Comparison of ENCODE assay signal across 1 cellular context in the genomic region with DNA sequence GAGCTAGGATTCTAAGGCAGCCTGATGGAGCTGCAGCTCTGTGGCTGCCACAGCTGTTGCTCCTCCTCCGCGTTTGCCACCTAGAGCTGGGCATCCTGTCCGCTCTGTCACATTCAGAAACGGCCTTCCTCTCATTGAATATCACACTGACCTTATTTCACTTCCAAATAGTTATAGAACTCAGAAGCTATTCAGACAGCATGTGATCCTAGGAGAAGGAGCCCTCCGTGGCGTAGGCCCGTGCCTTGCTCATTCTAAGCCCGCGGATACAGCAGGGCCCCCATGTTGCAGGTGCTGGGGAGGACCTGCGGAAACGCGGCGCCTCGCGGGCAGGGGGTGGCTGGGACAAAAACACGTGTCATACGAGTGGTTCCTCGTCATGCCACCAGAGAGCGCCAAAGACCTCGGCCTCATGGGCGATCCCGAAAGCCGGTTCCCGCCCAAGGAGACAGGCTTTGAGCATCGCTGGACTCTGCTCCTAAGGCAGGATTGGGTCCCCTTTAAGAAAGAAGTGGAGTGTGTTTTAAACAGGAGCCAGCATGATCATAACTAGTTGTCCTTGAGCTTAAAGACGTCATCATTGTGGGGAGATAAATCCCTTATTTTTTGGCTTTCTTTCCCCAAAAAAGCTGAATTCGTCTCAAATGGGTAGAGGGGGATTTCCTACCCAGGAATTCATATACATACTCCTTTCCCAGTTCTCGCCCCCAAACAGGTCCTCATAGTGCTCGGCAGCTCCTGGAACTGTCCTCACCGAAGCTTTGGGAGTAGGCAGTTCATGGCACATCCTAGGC.
TF ChIP-seq lines count a peak whose summit lies in the region.

No MANE protein-coding gene starts in this region.

TF ChIP-seq in IMR-90, 13 proteins besides CTCF, POLR2A, EP300 and RAD21 (continued from another document):
- TF ChIP-seq, protein P1, sequence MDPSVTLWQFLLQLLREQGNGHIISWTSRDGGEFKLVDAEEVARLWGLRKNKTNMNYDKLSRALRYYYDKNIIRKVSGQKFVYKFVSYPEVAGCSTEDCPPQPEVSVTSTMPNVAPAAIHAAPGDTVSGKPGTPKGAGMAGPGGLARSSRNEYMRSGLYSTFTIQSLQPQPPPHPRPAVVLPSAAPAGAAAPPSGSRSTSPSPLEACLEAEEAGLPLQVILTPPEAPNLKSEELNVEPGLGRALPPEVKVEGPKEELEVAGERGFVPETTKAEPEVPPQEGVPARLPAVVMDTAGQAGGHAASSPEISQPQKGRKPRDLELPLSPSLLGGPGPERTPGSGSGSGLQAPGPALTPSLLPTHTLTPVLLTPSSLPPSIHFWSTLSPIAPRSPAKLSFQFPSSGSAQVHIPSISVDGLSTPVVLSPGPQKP (IDR thresholded peaks at IDR 0.05; ENCODE audit: borderline replicate concordance, low read depth, low read length): no peak
- TF ChIP-seq SMC3 (IDR thresholded peaks at IDR 0.05; ENCODE audit: low read depth, low read length): peak; percentile 98
